8 cellular contexts compared by ENCODE assay signal in genomic region chr4:2441393-2442174, GRCh38. TPM values are rescaled to one million over a fixed set of nuclear protein-coding genes. Genes with fewer than 3 reads are reported as not detected.
A peak's percentile ranks its signal among the peaks of the same experiment; 100 is the strongest.
DNase-seq lines count a peak whose midpoint lies in the region; ATAC-seq and TF ChIP-seq lines count a peak whose summit lies in the region.

No MANE protein-coding gene starts in this region.

- intact Hi-C loops in activated CD4-positive, alpha-beta T cell treated with anti-CD3 and anti-CD28 coated beads, Interleukin-2, amount 10 ng/mL, durations not matched to agents 24 days and 14 days (cut with micrococcal nuclease), result loop anchor here (1.0 kb wide), 1 partner anchor 221 kb away; no protein-coding TSS in a partner anchor
- intact Hi-C loops in naive thymus-derived CD4-positive, alpha-beta T cell (cut with micrococcal nuclease), result loop anchor here (1.0 to 2.0 kb wide), 4 partner anchors 21 to 221 kb away; partner anchors contain the start of genes CFAP99 (in 2 of the 2) and ZFYVE28 (in 2 of the 2)

- H3K27me3 Mint-ChIP-seq in activated CD4-positive, alpha-beta T cell treated with anti-CD3 and anti-CD28 coated beads, Interleukin-2, amount 10 ng/mL, durations not matched to agents 24 days and 14 days, result no peaks in the 10 kb centered on the region
- H3K27me3 Mint-ChIP-seq in naive thymus-derived CD4-positive, alpha-beta T cell, result no peaks in the 10 kb centered on the region

- peak; percentile 74 for ATAC-seq in HG02852 (IDR thresholded peaks at IDR 0.05; ENCODE audit: unreplicated experiment)
- peak; percentile 96 for ATAC-seq in naive thymus-derived CD4-positive, alpha-beta T cell
- ATAC-seq in thoracic aorta (ENCODE audit: insufficient number of reproducible peaks, low FRiP score, low read depth), result no peak

- peaks cover 2% of the 10 kb centered on the region for H3K4me1 Mint-ChIP-seq in activated CD4-positive, alpha-beta T cell treated with anti-CD3 and anti-CD28 coated beads, Interleukin-2, amount 10 ng/mL, durations not matched to agents 24 days and 14 days
- peaks cover 0 to 5% (median 3%) of the 10 kb centered on the region in 7 donors for H3K4me1 Mint-ChIP-seq in naive thymus-derived CD4-positive, alpha-beta T cell

- H3K9me3 Mint-ChIP-seq in activated CD4-positive, alpha-beta T cell treated with anti-CD3 and anti-CD28 coated beads, Interleukin-2, amount 10 ng/mL, durations not matched to agents 24 days and 14 days, result no peaks in the 10 kb centered on the region
- H3K9me3 Mint-ChIP-seq in naive thymus-derived CD4-positive, alpha-beta T cell, result no peaks in the 10 kb centered on the region

- H3K36me3 Mint-ChIP-seq in activated CD4-positive, alpha-beta T cell treated with anti-CD3 and anti-CD28 coated beads, Interleukin-2, amount 10 ng/mL, durations not matched to agents 24 days and 14 days (ENCODE audit: low read depth), result no peaks in the 10 kb centered on the region
- H3K36me3 Mint-ChIP-seq in naive thymus-derived CD4-positive, alpha-beta T cell, result no peaks in the 10 kb centered on the region

- H3K4me3 ChIP-seq in effector memory CD4-positive, alpha-beta T cell (ENCODE audit: insufficient read depth, low read depth, low read length, poor library complexity, severe bottlenecking), result no peak overlapping the region
- H3K4me3 ChIP-seq in naive thymus-derived CD4-positive, alpha-beta T cell (ENCODE audit: low read length), result no peak overlapping the region
- H3K4me3 ChIP-seq in thoracic aorta, result no peak overlapping the region

- no peaks in the 10 kb centered on the region for H3K27me3 ChIP-seq in effector memory CD4-positive, alpha-beta T cell (replicated peaks; ENCODE audit: control insufficient read depth, insufficient read depth, low read length, poor library complexity, severe bottlenecking)
- H3K27me3 ChIP-seq in naive thymus-derived CD4-positive, alpha-beta T cell (ENCODE audit: control insufficient read depth in 2 of 2, insufficient read depth in 2 of 2, low read length in 2 of 2), result no peaks in the 10 kb centered on the region
- no peaks in the 10 kb centered on the region for H3K27me3 ChIP-seq in thoracic aorta (replicated peaks; ENCODE audit: insufficient read depth)

- no peaks in the 10 kb centered on the region for H3K9me3 ChIP-seq in effector memory CD4-positive, alpha-beta T cell (ENCODE audit: control insufficient read depth, low read length)
- no peaks in the 10 kb centered on the region for H3K9me3 ChIP-seq in naive thymus-derived CD4-positive, alpha-beta T cell (ENCODE audit: control insufficient read depth in 2 of 3, low read length in 3 of 3)
- no peaks in the 10 kb centered on the region for H3K9me3 ChIP-seq in thoracic aorta

- H3K4me3 Mint-ChIP-seq in activated CD4-positive, alpha-beta T cell treated with anti-CD3 and anti-CD28 coated beads, Interleukin-2, amount 10 ng/mL, durations not matched to agents 24 days and 14 days, result no peak overlapping the region
- H3K4me3 Mint-ChIP-seq in naive thymus-derived CD4-positive, alpha-beta T cell, result no peak overlapping the region

- H3K27ac ChIP-seq in effector memory CD4-positive, alpha-beta T cell (ENCODE audit: insufficient read depth, low read length, poor library complexity, severe bottlenecking), result no peak overlapping the region
- H3K27ac ChIP-seq in naive thymus-derived CD4-positive, alpha-beta T cell (ENCODE audit: low read depth, low read length), result no peak overlapping the region
- H3K27ac ChIP-seq in thoracic aorta, result no peak overlapping the region

- peak; percentile 68 for DNase-seq in NK-92 treated with Interleukin-12 subunit alpha and Interleukin-12 subunit beta, amount 100 ng/mL, for 24 hours (lab: John Stamatoyannopoulos, UW)
- DNase-seq in NK-92 (lab: John Stamatoyannopoulos, UW; ENCODE audit: unreplicated experiment) (no peak), NCI-H510A treated with DMSO at 0.1 percent for 48 hours (lab: John Stamatoyannopoulos, UW) (peak; percentile 72), thoracic aorta (ENCODE audit: low spot score) (no peak)
- peak; percentile 91 for DNase-seq in activated CD4-positive, alpha-beta T cell treated with anti-CD3 and anti-CD28 coated beads, Interleukin-2, amount 10 ng/mL, durations not matched to agents 24 days and 14 days
- peak; percentile 43 to 61 (median 50) for DNase-seq in effector memory CD4-positive, alpha-beta T cell
- DNase-seq in naive thymus-derived CD4-positive, alpha-beta T cell, result peak; percentile 41 to 69 (median 57)

- POLR2A ChIA-PET in naive thymus-derived CD4-positive, alpha-beta T cell (lab: Charles Lee), result no interaction called here

- CTCF ChIA-PET in naive thymus-derived CD4-positive, alpha-beta T cell (lab: Charles Lee), result interaction anchor here (0.7 to 1.2 kb wide), 6 partner anchors 10 to 557 kb away, joined by 3 to 6 read pairs (median 4); no protein-coding TSS in a partner anchor

- peak overlapping the region; percentile 60 for H3K27ac Mint-ChIP-seq in activated CD4-positive, alpha-beta T cell treated with anti-CD3 and anti-CD28 coated beads, Interleukin-2, amount 10 ng/mL, durations not matched to agents 24 days and 14 days
- H3K27ac Mint-ChIP-seq in naive thymus-derived CD4-positive, alpha-beta T cell, result peak overlapping the region in 2 of 9 donors; percentile 4 to 20

- H3K4me1 ChIP-seq in effector memory CD4-positive, alpha-beta T cell (ENCODE audit: control insufficient read depth, insufficient read depth, low read length, poor library complexity, severe bottlenecking), result peaks cover 6% of the 10 kb centered on the region
- H3K4me1 ChIP-seq in naive thymus-derived CD4-positive, alpha-beta T cell (ENCODE audit: control insufficient read depth in 2 of 2, insufficient read depth in 2 of 2, low read length in 2 of 2), result peaks cover 0 to 4% of the 10 kb centered on the region in 2 donors
- no peaks in the 10 kb centered on the region for H3K4me1 ChIP-seq in thoracic aorta (ENCODE audit: control insufficient read depth in 1 of 2, low read depth in 2 of 2)

- H3K36me3 ChIP-seq in effector memory CD4-positive, alpha-beta T cell (ENCODE audit: control insufficient read depth, insufficient read depth, low read length), result no peaks in the 10 kb centered on the region
- no peaks in the 10 kb centered on the region for H3K36me3 ChIP-seq in naive thymus-derived CD4-positive, alpha-beta T cell (ENCODE audit: control insufficient read depth in 2 of 3, insufficient read depth in 3 of 3, low read length in 3 of 3)
- no peaks in the 10 kb centered on the region for H3K36me3 ChIP-seq in thoracic aorta

- peak; percentile 48 for TF ChIP-seq CTCF in thoracic aorta (IDR thresholded peaks at IDR 0.05)

RNA-seq across cellular contexts. Expression of gene CFAP99, which starts 22.8 kb away (rescaled TPM):
- not detected in 2 replicates for total RNA-seq in activated CD4-positive, alpha-beta T cell treated with anti-CD3 and anti-CD28 coated beads, Interleukin-2, amount 10 ng/mL, durations not matched to agents 24 days and 14 days
- under 1 TPM in 2 of 5 experiments, not detected in 3; 0.12 to 0.27 TPM for total RNA-seq in naive thymus-derived CD4-positive, alpha-beta T cell
- not detected for polyA plus RNA-seq in naive thymus-derived CD4-positive, alpha-beta T cell
- not detected for total RNA-seq in thoracic aorta

RNA-seq across cellular contexts. Expression of gene ZFYVE28, which starts 23.1 kb away (rescaled TPM):
- total RNA-seq in activated CD4-positive, alpha-beta T cell treated with anti-CD3 and anti-CD28 coated beads, Interleukin-2, amount 10 ng/mL, durations not matched to agents 24 days and 14 days, result 4.4 and 4.7 TPM in 2 replicates
- total RNA-seq in naive thymus-derived CD4-positive, alpha-beta T cell, result 10 to 100 TPM; 15.2 to 26.5 (median 16.1) TPM
- polyA plus RNA-seq in naive thymus-derived CD4-positive, alpha-beta T cell, result 1 to 10 TPM; 6.1 to 7.4 TPM
- total RNA-seq in thoracic aorta, result 10 to 100 TPM; 11.5 to 20.2 TPM

RNA-seq across cellular contexts. Expression of gene RNF4, which starts 27.3 kb away (rescaled TPM):
- 94.8 and 95.4 TPM in 2 replicates for total RNA-seq in activated CD4-positive, alpha-beta T cell treated with anti-CD3 and anti-CD28 coated beads, Interleukin-2, amount 10 ng/mL, durations not matched to agents 24 days and 14 days
- 100 to 1,000 TPM in 1 of 5 experiments, 10 to 100 TPM in 4; 80.7 to 101 (median 91.8) TPM for total RNA-seq in naive thymus-derived CD4-positive, alpha-beta T cell
- 10 to 100 TPM; 69.4 to 96.8 TPM for polyA plus RNA-seq in naive thymus-derived CD4-positive, alpha-beta T cell
- 10 to 100 TPM; 29.8 to 83.1 TPM for total RNA-seq in thoracic aorta

Comparison
In these comparisons a context has a peak if more than half of its experiments do, and no peak if none do; other contexts are left out.
1. DNase-seq: peak in NK-92 treated with Interleukin-12 subunit alpha and Interleukin-12 subunit beta, amount 100 ng/mL, for 24 hours (single experiment), NCI-H510A treated with DMSO at 0.1 percent for 48 hours (single experiment), activated CD4-positive, alpha-beta T cell treated with anti-CD3 and anti-CD28 coated beads, Interleukin-2, amount 10 ng/mL, durations not matched to agents 24 days and 14 days (single experiment), effector memory CD4-positive, alpha-beta T cell (3 of 3) and naive thymus-derived CD4-positive, alpha-beta T cell (9 of 9); none in NK-92 (single experiment) and thoracic aorta (single experiment).